ENCODE assay signal across 11 cellular contexts in genomic region chr1:67716800-67717199, GRCh38. TPM values are rescaled to one million over a fixed set of nuclear protein-coding genes. Genes with fewer than 3 reads are reported as not detected.
DNase-seq lines count a peak whose midpoint lies in the region; ATAC-seq and TF ChIP-seq lines count a peak whose summit lies in the region.
"Had no signal": no experiment of that assay in that cellular context is flagged by ENCODE, and none has a peak within 500 bp of the region (broad histone marks: within the 10 kb centered on the region; RNA-seq: fewer than 3 reads in every experiment).

No MANE protein-coding gene starts in this region.

- ATAC-seq in HG02840 (IDR thresholded peaks at IDR 0.05; ENCODE audit: low FRiP score, unreplicated experiment) (no peak), HG02623 (IDR thresholded peaks at IDR 0.05; ENCODE audit: unreplicated experiment) (no peak)

- peaks cover 34% of the 10 kb centered on the region for H3K4me1 Mint-ChIP-seq in osteocyte (ENCODE audit: unreplicated experiment)

- H3K9me3 Mint-ChIP-seq in osteocyte (ENCODE audit: unreplicated experiment), result no peaks in the 10 kb centered on the region
- H3K9me3 Mint-ChIP-seq: activated naive CD4-positive, alpha-beta T cell treated with anti-CD3 and anti-CD28 coated beads, Interleukin-2, amount 10 ng/mL, durations not matched to agents 7 days and 5 days; dendritic cell treated with granulocyte-macrophage colony-stimulating factor and Interleukin-4, amounts not matched to agents 40 ng/mL and 50 ng/mL, for 4 days had no signal

- H3K36me3 Mint-ChIP-seq in osteocyte (ENCODE audit: unreplicated experiment), result peaks cover 4% of the 10 kb centered on the region
- H3K36me3 Mint-ChIP-seq: activated naive CD4-positive, alpha-beta T cell treated with anti-CD3 and anti-CD28 coated beads, Interleukin-2, amount 10 ng/mL, durations not matched to agents 7 days and 5 days had no signal

- DNase-seq in GF-D8 (lab: John Stamatoyannopoulos, UW), result peak; percentile 24
- peak; percentile 36 for DNase-seq in NCI-H446 treated with DMSO at 0.1 percent for 48 hours (lab: John Stamatoyannopoulos, UW)
- DNase-seq in dedifferentiated amniotic fluid mesenchymal stem cell (ENCODE audit: extremely low spot score), result peak; percentile 34
- no peak for DNase-seq in osteocyte (ENCODE audit: extremely low spot score, unreplicated experiment)
- DNase-seq in middle frontal gyrus (ENCODE audit: extremely low spot score, low spot score), result no peak
- no peak for DNase-seq in nucleus accumbens (lab: John Stamatoyannopoulos, UW)
- DNase-seq: activated naive CD4-positive, alpha-beta T cell treated with anti-CD3 and anti-CD28 coated beads, Interleukin-2, amount 10 ng/mL, durations not matched to agents 7 days and 5 days; DND-41 had no signal

- H3K4me3 Mint-ChIP-seq in osteocyte (ENCODE audit: unreplicated experiment), result no peak overlapping the region
- H3K4me3 Mint-ChIP-seq: activated naive CD4-positive, alpha-beta T cell treated with anti-CD3 and anti-CD28 coated beads, Interleukin-2, amount 10 ng/mL, durations not matched to agents 7 days and 5 days; dendritic cell treated with granulocyte-macrophage colony-stimulating factor and Interleukin-4, amounts not matched to agents 40 ng/mL and 50 ng/mL, for 4 days had no signal

- no peak for TF ChIP-seq CTCF in osteocyte (IDR thresholded peaks at IDR 0.05)

- H3K27me3 Mint-ChIP-seq in osteocyte (ENCODE audit: unreplicated experiment), result no peaks in the 10 kb centered on the region
- H3K27me3 Mint-ChIP-seq: dendritic cell treated with granulocyte-macrophage colony-stimulating factor and Interleukin-4, amounts not matched to agents 40 ng/mL and 50 ng/mL, for 4 days had no signal

- H3K27ac Mint-ChIP-seq in osteocyte (ENCODE audit: unreplicated experiment), result peak overlapping the region; percentile 25
- H3K27ac Mint-ChIP-seq: activated naive CD4-positive, alpha-beta T cell treated with anti-CD3 and anti-CD28 coated beads, Interleukin-2, amount 10 ng/mL, durations not matched to agents 7 days and 5 days; dendritic cell treated with granulocyte-macrophage colony-stimulating factor and Interleukin-4, amounts not matched to agents 40 ng/mL and 50 ng/mL, for 4 days had no signal

RNA-seq across cellular contexts. Expression of gene GADD45A, which starts 31.8 kb away (rescaled TPM):
- 43.3 and 45.3 TPM in 2 replicates for total RNA-seq in osteocyte

Comparison
In these comparisons a context has a peak if more than half of its experiments do, and no peak if none do; other contexts are left out.
1. DNase-seq: peak in GF-D8 (single experiment), NCI-H446 treated with DMSO at 0.1 percent for 48 hours (single experiment) and dedifferentiated amniotic fluid mesenchymal stem cell (single experiment); none in osteocyte (single experiment), middle frontal gyrus (single experiment) and nucleus accumbens (0 of 56).